ENCODE assay signal across 1 cellular context in genomic region chr13:111153279-111153976, GRCh38.
TF ChIP-seq lines count a peak whose summit lies in the region.

No MANE protein-coding gene starts in this region.

TF ChIP-seq in HepG2, 621 proteins besides CTCF, POLR2A, EP300 and RAD21 (continued from another document and continues in another):
- TF ChIP-seq KLF12 (CRISPR knock-in tag; IDR thresholded peaks at IDR 0.05; ENCODE audit: borderline replicate concordance) (peak; percentile 79), ELF1 (CRISPR knock-in tag; IDR thresholded peaks at IDR 0.05) (peak; percentile 94), POGK (CRISPR knock-in tag; conservative IDR thresholded peaks at IDR 0.05) (peak; percentile 91), TFDP1 (CRISPR knock-in tag; IDR thresholded peaks at IDR 0.05; ENCODE audit: borderline replicate concordance) (peak; percentile 88; the same call in 1 of the 2 replicates), IRX3 (CRISPR knock-in tag; IDR thresholded peaks at IDR 0.05; ENCODE audit: borderline replicate concordance, low read depth) (no peak), ONECUT2 (CRISPR knock-in tag; IDR thresholded peaks at IDR 0.05) (no peak), TCF12 (IDR thresholded peaks at IDR 0.05) (no peak), TCF12 (CRISPR knock-in tag; IDR thresholded peaks at IDR 0.05) (no peak), ZNF597 (CRISPR knock-in tag; IDR thresholded peaks at IDR 0.05) (no peak), HOXA5 (CRISPR knock-in tag; IDR thresholded peaks at IDR 0.05) (peak; percentile 85), MYNN (CRISPR knock-in tag; IDR thresholded peaks at IDR 0.05; ENCODE audit: low read depth) (no peak), ZNF589 (CRISPR knock-in tag; conservative IDR thresholded peaks at IDR 0.05) (no peak), MIXL1 (CRISPR knock-in tag; IDR thresholded peaks at IDR 0.05) (0 out of 2 replicates have a peak, but pooled peaks have one; percentile 9), ZNF335 (CRISPR knock-in tag; IDR thresholded peaks at IDR 0.05) (no peak), DNMT1 (CRISPR knock-in tag; IDR thresholded peaks at IDR 0.05) (peak; percentile 53; the same call in 1 of the 2 replicates), CREBL2 (CRISPR knock-in tag; IDR thresholded peaks at IDR 0.05; ENCODE audit: borderline replicate concordance) (peak; percentile 44; the same call in 1 of the 2 replicates), ZNF607 (CRISPR knock-in tag; IDR thresholded peaks at IDR 0.05; ENCODE audit: borderline replicate concordance) (peak; percentile 80; the same call in 1 of the 2 replicates), RBFOX2 (IDR thresholded peaks at IDR 0.05; ENCODE audit: low read depth, low read length) (peak; percentile 97), AKNA (CRISPR knock-in tag; IDR thresholded peaks at IDR 0.05; ENCODE audit: borderline replicate concordance) (no peak), ZBTB49 (CRISPR knock-in tag; IDR thresholded peaks at IDR 0.05; ENCODE audit: borderline replicate concordance) (no peak), HNRNPH1 (optimal IDR thresholded peaks at IDR 0.05; ENCODE audit: low read depth, low read length) (no peak), MEF2D (CRISPR knock-in tag; IDR thresholded peaks at IDR 0.05) (0 out of 2 replicates have a peak, but pooled peaks have one; percentile 17), ZNF619 (CRISPR knock-in tag; IDR thresholded peaks at IDR 0.05) (no peak), NBN (conservative IDR thresholded peaks at IDR 0.05) (no peak), HOXD1 (CRISPR knock-in tag; IDR thresholded peaks at IDR 0.05) (peak; percentile 80), PTBP1 (IDR thresholded peaks at IDR 0.05; ENCODE audit: low read depth, low read length, poor library complexity, severe bottlenecking) (no peak), PCBP1 (IDR thresholded peaks at IDR 0.05; ENCODE audit: borderline replicate concordance, low read depth, low read length) (no peak), ZBTB8A (CRISPR knock-in tag; IDR thresholded peaks at IDR 0.05; ENCODE audit: borderline replicate concordance, low read depth) (peak; percentile 38; the same call in 1 of the 2 replicates), ZFX (CRISPR knock-in tag; IDR thresholded peaks at IDR 0.05; ENCODE audit: low read depth) (peak; percentile 99), GRHL1 (CRISPR knock-in tag; conservative IDR thresholded peaks at IDR 0.05) (no peak), MATR3 (CRISPR knock-in tag; IDR thresholded peaks at IDR 0.05) (no peak), NKX3-1 (CRISPR knock-in tag; IDR thresholded peaks at IDR 0.05) (no peak; the same call in 1 of the 2 replicates), MXD3 (CRISPR knock-in tag; IDR thresholded peaks at IDR 0.05) (no peak), ZKSCAN5 (CRISPR knock-in tag; IDR thresholded peaks at IDR 0.05) (no peak), CC2D1A (CRISPR knock-in tag; IDR thresholded peaks at IDR 0.05) (no peak), ETV5 (CRISPR knock-in tag; IDR thresholded peaks at IDR 0.05; ENCODE audit: borderline replicate concordance) (no peak; the same call in none of the 2 replicates), ZNF556 (CRISPR knock-in tag; IDR thresholded peaks at IDR 0.05; ENCODE audit: borderline replicate concordance) (peak; percentile 47; the same call in 1 of the 2 replicates), PRPF4 (IDR thresholded peaks at IDR 0.05; ENCODE audit: low read depth, low read length, poor library complexity, severe bottlenecking) (no peak), ZNF616 (CRISPR knock-in tag; IDR thresholded peaks at IDR 0.05; ENCODE audit: low read depth) (peak; percentile 60; the same call in 1 of the 2 replicates), NCOA5 (CRISPR knock-in tag; IDR thresholded peaks at IDR 0.05) (no peak), NFRKB (IDR thresholded peaks at IDR 0.05) (no peak), DR1 (CRISPR knock-in tag; IDR thresholded peaks at IDR 0.05) (peak; percentile 70; the same call in 1 of the 2 replicates), ZNF251 (CRISPR knock-in tag; IDR thresholded peaks at IDR 0.05) (no peak), ZNF513 (CRISPR knock-in tag; conservative IDR thresholded peaks at IDR 0.05) (peak; percentile 42; the same call in 1 of the 2 replicates), TP53 (CRISPR knock-in tag; conservative IDR thresholded peaks at IDR 0.05) (peak; percentile 52; the same call in 1 of the 2 replicates), FOXA1 (IDR thresholded peaks at IDR 0.05) (no peak), FOXA1 (CRISPR knock-in tag; IDR thresholded peaks at IDR 0.05) (no peak), ZNF672 (CRISPR knock-in tag; IDR thresholded peaks at IDR 0.05) (no peak), ZNF12 (CRISPR knock-in tag; IDR thresholded peaks at IDR 0.05) (0 out of 2 replicates have a peak, but pooled peaks have one; percentile 63), SIN3A (IDR thresholded peaks at IDR 0.05; ENCODE audit: borderline replicate concordance, low read depth, low read length) (peak; percentile 62; the same call in 1 of the 2 replicates), RNF2 (conservative IDR thresholded peaks at IDR 0.05; ENCODE audit: low read depth) (peak; percentile 88; the same call in 1 of the 2 replicates), HOXA9 (CRISPR knock-in tag; IDR thresholded peaks at IDR 0.05; ENCODE audit: borderline replicate concordance) (no peak), PHF20 (CRISPR knock-in tag; IDR thresholded peaks at IDR 0.05) (peak; percentile 96), ATRX (CRISPR knock-in tag; IDR thresholded peaks at IDR 0.05; ENCODE audit: borderline replicate concordance) (no peak), GPN1 (CRISPR knock-in tag; IDR thresholded peaks at IDR 0.05; ENCODE audit: borderline replicate concordance) (no peak), PHF8 (CRISPR knock-in tag; IDR thresholded peaks at IDR 0.05) (peak; percentile 98), ZNF543 (CRISPR knock-in tag; IDR thresholded peaks at IDR 0.05) (peak; percentile 62; the same call in 1 of the 2 replicates), SMARCE1 (IDR thresholded peaks at IDR 0.05; ENCODE audit: borderline replicate concordance) (no peak), TBX2 (CRISPR knock-in tag; IDR thresholded peaks at IDR 0.05; ENCODE audit: borderline replicate concordance) (peak; percentile 83)
